In genomic region chr19:41309225-41310030, GRCh38 we compare ENCODE assay signal across 7 cellular contexts. TPM values are rescaled to one million over a fixed set of nuclear protein-coding genes. Genes with fewer than 3 reads are reported as not detected.
DNase-seq lines count a peak whose midpoint lies in the region; ATAC-seq and TF ChIP-seq lines count a peak whose summit lies in the region.

No MANE protein-coding gene starts in this region.

- POLR2A ChIA-PET in HCT116 (lab: Charles Lee) (no interaction called here), T-cell (lab: Charles Lee) (interaction anchor here (0.7 to 3.7 kb wide), 4 partner anchors 11 to 46 kb away, joined by 3 to 23 read pairs (median 4); partner anchors contain the start of gene HNRNPUL1 (in 1 of the 2))

- DNase-seq in HCT116 (ENCODE audit: low read depth, low spot score) (no peak), T-cell (peak in 1 of 34 experiments; percentile 32), AG08395 (ENCODE audit: low spot score) (no peak), germinal center (ENCODE audit: low spot score) (no peak)

- H2AFZ ChIP-seq in HCT116 (ENCODE audit: low read depth, low read length, poor library complexity, severe bottlenecking) (no peak overlapping the region), neuron (ENCODE audit: low read depth, low read length) (peak overlapping the region; percentile 73)

- TSS peak; percentile 73 for BruUV-seq in HCT116 (replicated peaks; lab: Mats Ljungman, UMichigan)

- peaks cover 4% of the 10 kb centered on the region; the same call in 1 of the 2 replicates for H4K20me1 ChIP-seq in HCT116 (ENCODE audit: insufficient read depth)

- intact Hi-C loops in HCT116 (cut with micrococcal nuclease), result loop anchor here (2.0 kb wide), 2 partner anchors 41 to 335 kb away; no protein-coding TSS in a partner anchor

- peak overlapping the region; percentile 90 to 98 (median 95) for H3K4me3 Mint-ChIP-seq in T-cell

- H3K4me1 Mint-ChIP-seq in T-cell, result peaks cover 87 to 92% (median 91%) of the 10 kb centered on the region in 3 donors

- H3K4me3 ChIP-seq in HCT116 (replicated peaks in 1 of 2; ENCODE audit: low read depth in 1 of 2, low read length in 2 of 2), result peak overlapping the region; percentile 79 to 92
- H3K4me3 ChIP-seq in neuron (ENCODE audit: low read length), result peak overlapping the region; percentile 65

- H3K4me2 ChIP-seq in HCT116 (ENCODE audit: low read length), result peak overlapping the region; percentile 95

- no peaks in the 10 kb centered on the region for H3K27me3 Mint-ChIP-seq in T-cell

- H3K36me3 ChIP-seq in HCT116 (ENCODE audit: control insufficient read depth in 1 of 2, insufficient read depth in 2 of 2, low read length in 2 of 2) (peaks cover 19 to 46% of the 10 kb centered on the region in 2 experiments), neuron (ENCODE audit: insufficient read depth, low read length) (peaks cover 36% of the 10 kb centered on the region)

- no peaks in the 10 kb centered on the region for H3K9me3 Mint-ChIP-seq in T-cell

- ATAC-seq in HCT116 (peak; percentile 31), T-cell (replicated peaks in 1 of 4) (peak in 1 of 4 experiments; percentile 2), esophagus mucosa (peak; percentile 44), GM21447 (IDR thresholded peaks at IDR 0.05; ENCODE audit: unreplicated experiment) (no peak)

- peaks cover 32% of the 10 kb centered on the region for H3K79me2 ChIP-seq in HCT116 (ENCODE audit: insufficient read depth, low read length)

- H3K27ac ChIP-seq in HCT116 (ENCODE audit: low read depth, low read length), result peak overlapping the region; percentile 88

- no peak for TF ChIP-seq POLR2A in HCT116 (IDR thresholded peaks at IDR 0.05; ENCODE audit: borderline replicate concordance, extremely low read depth, insufficient read depth, insufficient read length)

- CTCF ChIA-PET in HCT116 (lab: Charles Lee) (interaction anchor here (0.8 to 2.2 kb wide), 13 partner anchors 9 to 262 kb away, joined by 3 to 22 read pairs (median 4); partner anchors contain the start of gene B9D2), T-cell (lab: Charles Lee) (interaction anchor here (0.7 to 3.3 kb wide), 10 partner anchors 11 to 105 kb away, joined by 3 to 21 read pairs (median 6); partner anchors contain the start of genes B9D2 (in 1 of the 2) and HNRNPUL1 (in 1 of the 2))

- no peaks in the 10 kb centered on the region for H3K9me3 ChIP-seq in HCT116 (ENCODE audit: control insufficient read depth in 1 of 2, insufficient read depth in 1 of 2, low read depth in 1 of 2, low read length in 2 of 2)
- no peaks in the 10 kb centered on the region for H3K9me3 ChIP-seq in neuron (ENCODE audit: low read length)

- H3K36me3 Mint-ChIP-seq in T-cell, result peaks cover 29% of the 10 kb centered on the region

- H3K9ac ChIP-seq in HCT116 (ENCODE audit: low read length), result peak overlapping the region; percentile 84

- no peaks in the 10 kb centered on the region for H3K9me2 ChIP-seq in HCT116 (ENCODE audit: insufficient read depth)

- no peak for TF ChIP-seq RAD21 in HCT116 (IDR thresholded peaks at IDR 0.05; ENCODE audit: low read depth)

- H3K27me3 ChIP-seq in HCT116 (ENCODE audit: insufficient read depth, low read length) (no peaks in the 10 kb centered on the region), neuron (ENCODE audit: insufficient read depth, low read length) (no peaks in the 10 kb centered on the region)

- TF ChIP-seq CTCF in HCT116 (IDR thresholded peaks at IDR 0.05 in 2 of 3, conservative IDR thresholded peaks at IDR 0.05 in 1 of 3; ENCODE audit: borderline replicate concordance in 1 of 3, insufficient read depth in 1 of 3, low read depth in 2 of 3, low read length in 2 of 3), result no peak

- peaks cover 12 to 25% of the 10 kb centered on the region in 2 experiments for H3K4me1 ChIP-seq in HCT116 (ENCODE audit: control insufficient read depth in 1 of 2, insufficient read depth in 2 of 2, low read length in 2 of 2)
- peaks cover 9% of the 10 kb centered on the region for H3K4me1 ChIP-seq in neuron (ENCODE audit: insufficient read depth, low read length)

- RAD21 ChIA-PET in HCT116 (lab: Charles Lee; ENCODE audit: low non-redundant PET in 1 of 2, low total read pairs in 2 of 2, uncharacterized antibody in 2 of 2, unreplicated experiment in 2 of 2), result no interaction called here

- peak overlapping the region; percentile 96 to 99 for H3K27ac Mint-ChIP-seq in T-cell

TF ChIP-seq in HCT116, 20 proteins besides CTCF, POLR2A, EP300 and RAD21:
- TF ChIP-seq ZNF274 (IDR thresholded peaks at IDR 0.05; ENCODE audit: low read depth, low read length) (no peak), CBX3 (IDR thresholded peaks at IDR 0.05; ENCODE audit: low read depth) (no peak), ZFX (IDR thresholded peaks at IDR 0.05) (no peak), TCF7L2 (IDR thresholded peaks at IDR 0.05; ENCODE audit: borderline replicate concordance, extremely low read depth, insufficient read depth, insufficient read length) (no peak), FOSL1 (IDR thresholded peaks at IDR 0.05; ENCODE audit: low read depth) (no peak), SP1 (IDR thresholded peaks at IDR 0.05; ENCODE audit: low read depth) (no peak), SRF (IDR thresholded peaks at IDR 0.05; ENCODE audit: low read depth) (no peak), ELF1 (IDR thresholded peaks at IDR 0.05; ENCODE audit: borderline replicate concordance, low read depth) (no peak)

RNA-seq across cellular contexts. Expression of gene CCDC97, which starts 0.5 kb away (rescaled TPM):
- 23.0 TPM for total RNA-seq in HCT116 (2021; ENCODE audit: unreplicated experiment)
- 19.4 and 21.3 TPM in 2 replicates for polyA plus RNA-seq in HCT116 (2012)
- total RNA-seq in T-cell, result 10 to 100 TPM; 38.9 to 61.5 (median 55.1) TPM
- 19.3 TPM for total RNA-seq in esophagus mucosa

RNA-seq across cellular contexts. Expression of gene TGFB1, which starts 44.3 kb away (rescaled TPM):
- total RNA-seq in HCT116 (2021; ENCODE audit: unreplicated experiment), result 54.6 TPM
- polyA plus RNA-seq in HCT116 (2012), result 45.7 and 49.9 TPM in 2 replicates
- 100 to 1,000 TPM; 170 to 412 (median 206) TPM for total RNA-seq in T-cell
- 53.8 TPM for total RNA-seq in esophagus mucosa

RNA-seq across cellular contexts. Expression of gene HNRNPUL1, which starts 45.3 kb away (rescaled TPM):
- total RNA-seq in HCT116 (2021; ENCODE audit: unreplicated experiment) (201 TPM), T-cell (100 to 1,000 TPM; 275 to 350 (median 307) TPM), esophagus mucosa (116 TPM)
- 122 and 130 TPM in 2 replicates for polyA plus RNA-seq in HCT116 (2012)

RNA-seq across cellular contexts. Expression of gene B9D2, which starts 54.5 kb away (rescaled TPM):
- 7.3 TPM for total RNA-seq in HCT116 (2021; ENCODE audit: unreplicated experiment)
- polyA plus RNA-seq in HCT116 (2012), result 9.7 and 11.1 TPM in 2 replicates
- total RNA-seq in T-cell, result 10 to 100 TPM; 15.3 to 27.9 (median 16.4) TPM
- total RNA-seq in esophagus mucosa, result 4.3 TPM
